In genomic region chrX:107978080-107978479, GRCh38 we compare ENCODE assay signal across 40 cellular contexts. TPM values are rescaled to one million over a fixed set of nuclear protein-coding genes. Genes with fewer than 3 reads are reported as not detected.
"Had no signal": no experiment of that assay in that cellular context is flagged by ENCODE, and none has a peak within 500 bp of the region (broad histone marks: within the 10 kb centered on the region; RNA-seq: fewer than 3 reads in every experiment).

No MANE protein-coding gene starts in this region.

- H3K4me1 ChIP-seq: adrenal gland, body of pancreas, esophagus squamous epithelium, gastroesophageal sphincter, heart right ventricle had no signal

- H3K4me1 Mint-ChIP-seq: activated CD8-positive, alpha-beta memory T cell treated with anti-CD3 and anti-CD28 coated beads, Interleukin-2, amount 10 ng/mL, durations not matched to agents 7 days and 5 days; activated naive CD8-positive, alpha-beta T cell treated with anti-CD3 and anti-CD28 coated beads, Interleukin-2, amount 50 U/mL, for 24 hours had no signal

- H3K27ac Mint-ChIP-seq: activated CD4-positive, alpha-beta memory T cell treated with anti-CD3 and anti-CD28 coated beads for 36 hours; activated CD4-positive, alpha-beta T cell treated with anti-CD3 and anti-CD28 coated beads for 36 hours; activated CD4-positive, alpha-beta T cell treated with anti-CD3 and anti-CD28 coated beads, Interleukin-2, amount 10 ng/mL, durations not matched to agents 24 days and 14 days; activated CD8-positive, alpha-beta memory T cell treated with anti-CD3 and anti-CD28 coated beads, Interleukin-2, amount 10 ng/mL, durations not matched to agents 7 days and 5 days; activated naive CD4-positive, alpha-beta T cell treated with anti-CD3 and anti-CD28 coated beads for 36 hours; activated naive CD8-positive, alpha-beta T cell treated with anti-CD3 and anti-CD28 coated beads for 36 hours; activated naive CD8-positive, alpha-beta T cell treated with anti-CD3 and anti-CD28 coated beads, Interleukin-2, amount 50 U/mL, for 24 hours; activated T-helper 1 cell treated with anti-CD3 and anti-CD28 coated beads, Interleukin-12 subunit alpha, Interleukin-12 subunit beta, Interleukin-2, Interleukin-4 antibody, amounts not matched to agents 30 ng/mL and 10 ng/mL and 1 ng/mL, durations not matched to agents 14 hours and 24 hours and 36 hours; activated T-helper 2 cell treated with anti-CD3 and anti-CD28 coated beads, Interferon-gamma antibody, Interleukin-2, Interleukin-4, amounts not matched to agents 10 μg/mL and 5 μg/mL and 100 μg/mL, durations not matched to agents 14 hours and 24 hours and 36 hours; effector memory CD8-positive, alpha-beta T cell; T-helper 1 cell treated with Interleukin-12 subunit alpha and Interleukin-12 subunit beta and Interleukin-4 antibody, amounts not matched to agents 30 μg/mL and 1 μg/mL, for 36 hours had no signal

- H3K27ac ChIP-seq: adrenal gland, body of pancreas, epithelial cell of prostate, esophagus squamous epithelium, gastroesophageal sphincter, heart right ventricle, WERI-Rb-1 had no signal

- H3K36me3 ChIP-seq: adrenal gland, esophagus squamous epithelium, gastroesophageal sphincter, heart right ventricle, WERI-Rb-1 had no signal

- H3K27me3 Mint-ChIP-seq: activated CD4-positive, alpha-beta memory T cell treated with anti-CD3 and anti-CD28 coated beads for 36 hours; activated CD4-positive, alpha-beta T cell treated with anti-CD3 and anti-CD28 coated beads, Interleukin-2, amount 10 ng/mL, durations not matched to agents 24 days and 14 days; activated CD8-positive, alpha-beta memory T cell treated with anti-CD3 and anti-CD28 coated beads, Interleukin-2, amount 10 ng/mL, durations not matched to agents 7 days and 5 days; activated naive CD4-positive, alpha-beta T cell treated with anti-CD3 and anti-CD28 coated beads, Interleukin-2, amount 50 U/mL, for 24 hours; activated naive CD8-positive, alpha-beta T cell treated with anti-CD3 and anti-CD28 coated beads for 36 hours; activated naive CD8-positive, alpha-beta T cell treated with anti-CD3 and anti-CD28 coated beads, Interleukin-2, amount 50 U/mL, for 24 hours had no signal

- DNase-seq: activated CD4-positive, alpha-beta memory T cell treated with anti-CD3 and anti-CD28 coated beads for 36 hours; activated CD4-positive, alpha-beta T cell treated with anti-CD3 and anti-CD28 coated beads for 36 hours; activated CD4-positive, alpha-beta T cell treated with anti-CD3 and anti-CD28 coated beads, Interleukin-2, amount 10 ng/mL, durations not matched to agents 24 days and 14 days; activated CD4-positive, CD25-positive, alpha-beta regulatory T cell; activated CD4-positive, CD25-positive, alpha-beta regulatory T cell treated with anti-CD3 and anti-CD28 coated beads, Interleukin-2, amount 50 U/mL, for 72 hours; activated CD8-positive, alpha-beta memory T cell treated with anti-CD3 and anti-CD28 coated beads, Interleukin-2, amount 10 ng/mL, durations not matched to agents 7 days and 5 days; activated CD8-positive, alpha-beta memory T cell treated with anti-CD3 and anti-CD28 coated beads, Interleukin-2, amount 50 U/mL, for 4 hours; activated CD8-positive, alpha-beta T cell treated with anti-CD3 and anti-CD28 coated beads, Interleukin-2, amount 10 ng/mL, durations not matched to agents 7 days and 5 days; activated effector memory CD4-positive, alpha-beta T cell treated with anti-CD3 and anti-CD28 coated beads, Interleukin-2, amount 50 U/mL, for 16 hours; activated naive CD4-positive, alpha-beta T cell treated with anti-CD3 and anti-CD28 coated beads for 36 hours; activated naive CD8-positive, alpha-beta T cell treated with anti-CD3 and anti-CD28 coated beads for 36 hours; activated naive CD8-positive, alpha-beta T cell treated with anti-CD3 and anti-CD28 coated beads, Interleukin-2, amount 50 U/mL, for 24 hours; activated T-cell treated with anti-CD3 and anti-CD28 coated beads, Interleukin-2, amount 50 U/mL, for 1 hour; activated T-cell treated with anti-CD3 and anti-CD28 coated beads, Interleukin-2, amount 50 U/mL, for 48 hours; amygdala; aorta; caudate nucleus; cortex of kidney; effector CD4-positive, alpha-beta T cell; effector memory CD8-positive, alpha-beta T cell; esophagus squamous epithelium; heart right ventricle; T-helper 9 cell; WERI-Rb-1 had no signal

- H3K4me3 Mint-ChIP-seq: activated CD4-positive, alpha-beta memory T cell treated with anti-CD3 and anti-CD28 coated beads for 36 hours; activated CD4-positive, alpha-beta T cell treated with anti-CD3 and anti-CD28 coated beads for 36 hours; activated CD4-positive, alpha-beta T cell treated with anti-CD3 and anti-CD28 coated beads, Interleukin-2, amount 10 ng/mL, durations not matched to agents 24 days and 14 days; activated CD8-positive, alpha-beta memory T cell treated with anti-CD3 and anti-CD28 coated beads, Interleukin-2, amount 10 ng/mL, durations not matched to agents 7 days and 5 days; activated CD8-positive, alpha-beta T cell treated with anti-CD3 and anti-CD28 coated beads, Interleukin-2, amount 10 ng/mL, durations not matched to agents 7 days and 5 days; activated naive CD4-positive, alpha-beta T cell treated with anti-CD3 and anti-CD28 coated beads for 36 hours; activated naive CD4-positive, alpha-beta T cell treated with anti-CD3 and anti-CD28 coated beads, Interleukin-2, amount 50 U/mL, for 24 hours; activated naive CD8-positive, alpha-beta T cell treated with anti-CD3 and anti-CD28 coated beads for 36 hours; activated naive CD8-positive, alpha-beta T cell treated with anti-CD3 and anti-CD28 coated beads, Interleukin-2, amount 50 U/mL, for 24 hours; activated T-helper 1 cell treated with anti-CD3 and anti-CD28 coated beads, Interleukin-12 subunit alpha, Interleukin-12 subunit beta, Interleukin-2, Interleukin-4 antibody, amounts not matched to agents 30 ng/mL and 10 ng/mL and 1 ng/mL, durations not matched to agents 14 hours and 24 hours and 36 hours; effector memory CD8-positive, alpha-beta T cell; T-helper 1 cell treated with Interleukin-12 subunit alpha and Interleukin-12 subunit beta and Interleukin-4 antibody, amounts not matched to agents 30 μg/mL and 1 μg/mL, for 36 hours had no signal

- H3K9me3 Mint-ChIP-seq: activated CD4-positive, alpha-beta memory T cell treated with anti-CD3 and anti-CD28 coated beads for 36 hours; activated CD4-positive, alpha-beta T cell treated with anti-CD3 and anti-CD28 coated beads, Interleukin-2, amount 10 ng/mL, durations not matched to agents 24 days and 14 days; activated naive CD4-positive, alpha-beta T cell treated with anti-CD3 and anti-CD28 coated beads for 36 hours; activated naive CD4-positive, alpha-beta T cell treated with anti-CD3 and anti-CD28 coated beads, Interleukin-2, amount 50 U/mL, for 24 hours; activated naive CD8-positive, alpha-beta T cell treated with anti-CD3 and anti-CD28 coated beads for 36 hours; activated naive CD8-positive, alpha-beta T cell treated with anti-CD3 and anti-CD28 coated beads, Interleukin-2, amount 50 U/mL, for 24 hours; activated T-helper 1 cell treated with anti-CD3 and anti-CD28 coated beads, Interleukin-12 subunit alpha, Interleukin-12 subunit beta, Interleukin-2, Interleukin-4 antibody, amounts not matched to agents 30 ng/mL and 10 ng/mL and 1 ng/mL, durations not matched to agents 14 hours and 24 hours and 36 hours; activated T-helper 2 cell treated with anti-CD3 and anti-CD28 coated beads, Interferon-gamma antibody, Interleukin-2, Interleukin-4, amounts not matched to agents 10 μg/mL and 5 μg/mL and 100 μg/mL, durations not matched to agents 14 hours and 24 hours and 36 hours; effector memory CD8-positive, alpha-beta T cell; T-helper 1 cell treated with Interleukin-12 subunit alpha and Interleukin-12 subunit beta and Interleukin-4 antibody, amounts not matched to agents 30 μg/mL and 1 μg/mL, for 36 hours had no signal

- H3K36me3 Mint-ChIP-seq: activated CD4-positive, alpha-beta memory T cell treated with anti-CD3 and anti-CD28 coated beads for 36 hours; activated CD8-positive, alpha-beta memory T cell treated with anti-CD3 and anti-CD28 coated beads, Interleukin-2, amount 10 ng/mL, durations not matched to agents 7 days and 5 days; activated naive CD4-positive, alpha-beta T cell treated with anti-CD3 and anti-CD28 coated beads, Interleukin-2, amount 50 U/mL, for 24 hours; activated naive CD8-positive, alpha-beta T cell treated with anti-CD3 and anti-CD28 coated beads for 36 hours had no signal

- ATAC-seq: activated CD4-positive, alpha-beta T cell treated with anti-CD3 and anti-CD28 coated beads for 36 hours; activated CD8-positive, alpha-beta memory T cell treated with anti-CD3 and anti-CD28 coated beads, Interleukin-2, amount 10 ng/mL, durations not matched to agents 7 days and 5 days; activated CD8-positive, alpha-beta T cell treated with anti-CD3 and anti-CD28 coated beads, Interleukin-2, amount 10 ng/mL, durations not matched to agents 7 days and 5 days; activated naive CD8-positive, alpha-beta T cell treated with anti-CD3 and anti-CD28 coated beads, Interleukin-2, amount 50 U/mL, for 24 hours; body of pancreas; effector memory CD8-positive, alpha-beta T cell; gastroesophageal sphincter; heart right ventricle had no signal

- FAIRE-seq: colon had no signal

- H3K27me3 ChIP-seq: adrenal gland, body of pancreas, gastroesophageal sphincter had no signal

- H3K9me3 ChIP-seq: adrenal gland, body of pancreas, esophagus squamous epithelium, gastroesophageal sphincter, heart right ventricle had no signal

- H3K4me3 ChIP-seq: adrenal gland, body of pancreas, esophagus squamous epithelium, gastroesophageal sphincter, heart right ventricle had no signal

RNA-seq across cellular contexts. Expression of gene TEX13B, which starts 4.1 kb away (rescaled TPM):
- total RNA-seq: activated CD4-positive, alpha-beta memory T cell treated with anti-CD3 and anti-CD28 coated beads for 36 hours; activated CD4-positive, alpha-beta T cell treated with anti-CD3 and anti-CD28 coated beads for 36 hours; activated CD4-positive, alpha-beta T cell treated with anti-CD3 and anti-CD28 coated beads, Interleukin-2, amount 10 ng/mL, durations not matched to agents 24 days and 14 days; activated CD8-positive, alpha-beta memory T cell treated with anti-CD3 and anti-CD28 coated beads for 36 hours; activated CD8-positive, alpha-beta memory T cell treated with anti-CD3 and anti-CD28 coated beads, Interleukin-2, amount 10 ng/mL, durations not matched to agents 7 days and 5 days; activated CD8-positive, alpha-beta T cell treated with anti-CD3 and anti-CD28 coated beads, Interleukin-2, amount 10 ng/mL, durations not matched to agents 7 days and 5 days; activated naive CD4-positive, alpha-beta T cell treated with anti-CD3 and anti-CD28 coated beads for 36 hours; activated naive CD8-positive, alpha-beta T cell treated with anti-CD3 and anti-CD28 coated beads for 36 hours; activated T-helper 1 cell treated with anti-CD3 and anti-CD28 coated beads, Interleukin-12 subunit alpha, Interleukin-12 subunit beta, Interleukin-2, Interleukin-4 antibody, amounts not matched to agents 30 ng/mL and 10 ng/mL and 1 ng/mL, durations not matched to agents 14 hours and 24 hours and 36 hours; activated T-helper 2 cell treated with anti-CD3 and anti-CD28 coated beads, Interferon-gamma antibody, Interleukin-2, Interleukin-4, amounts not matched to agents 10 μg/mL and 5 μg/mL and 100 μg/mL, durations not matched to agents 14 hours and 24 hours and 36 hours; adrenal gland; aorta; body of pancreas; chondrocyte; dermis blood vessel endothelial cell; esophagus squamous epithelium; fibroblast of lung; fibroblast of villous mesenchyme; gastroesophageal sphincter; heart right ventricle; T-helper 2 cell treated with Interferon-gamma antibody and Interleukin-4, amounts not matched to agents 100 ng/mL and 5 ng/mL, for 36 hours had no signal
- polyA plus RNA-seq: adrenal gland, aorta, esophagus, fibroblast of lung, heart right ventricle had no signal
